Comparison of ENCODE assay signal across 1 cellular context in genomic region chr1:27682351-27682944, GRCh38.
TF ChIP-seq lines count a peak whose summit lies in the region.

No MANE protein-coding gene starts in this region.

TF ChIP-seq in K562, 482 proteins besides CTCF, POLR2A, EP300 and RAD21:
- TF ChIP-seq SFPQ (IDR thresholded peaks at IDR 0.05; ENCODE audit: low read depth, low read length), result no peak
- no peak for TF ChIP-seq NR2C1 (IDR thresholded peaks at IDR 0.05)
- 0 out of 2 replicates have a peak, but pooled peaks have one; percentile 38 for TF ChIP-seq NR2C1 (tag; IDR thresholded peaks at IDR 0.05)
- no peak for TF ChIP-seq HDAC1 (IDR thresholded peaks at IDR 0.05)
- TF ChIP-seq FOXP4 (CRISPR knock-in tag; IDR thresholded peaks at IDR 0.05; ENCODE audit: borderline replicate concordance), result no peak
- TF ChIP-seq KDM2B (CRISPR knock-in tag; IDR thresholded peaks at IDR 0.05), result no peak
- no peak for TF ChIP-seq ZNF77 (CRISPR knock-in tag; IDR thresholded peaks at IDR 0.05)
- TF ChIP-seq AFF1 (IDR thresholded peaks at IDR 0.05; ENCODE audit: low read depth in 1 of 2, partially characterized antibody in 2 of 2), result no peak
- no peak for TF ChIP-seq EP400 (IDR thresholded peaks at IDR 0.05)
- no peak for TF ChIP-seq BRD4 (IDR thresholded peaks at IDR 0.05)
- no peak for TF ChIP-seq GABPB2 (CRISPR knock-in tag; conservative IDR thresholded peaks at IDR 0.05)
- no peak for TF ChIP-seq ZC3H8 (IDR thresholded peaks at IDR 0.05)
- TF ChIP-seq THAP12 (CRISPR knock-in tag; IDR thresholded peaks at IDR 0.05), result no peak
- no peak for TF ChIP-seq NR0B1 (IDR thresholded peaks at IDR 0.05; ENCODE audit: partially characterized antibody)
- no peak for TF ChIP-seq ELF2 (CRISPR knock-in tag; IDR thresholded peaks at IDR 0.05)
- TF ChIP-seq CBFA2T3 (IDR thresholded peaks at IDR 0.05), result peak; percentile 12; the same call in 1 of the 2 replicates
- no peak for TF ChIP-seq ZNF398 (CRISPR knock-in tag; IDR thresholded peaks at IDR 0.05)
